12 cellular contexts compared by ENCODE assay signal in the genomic region with DNA sequence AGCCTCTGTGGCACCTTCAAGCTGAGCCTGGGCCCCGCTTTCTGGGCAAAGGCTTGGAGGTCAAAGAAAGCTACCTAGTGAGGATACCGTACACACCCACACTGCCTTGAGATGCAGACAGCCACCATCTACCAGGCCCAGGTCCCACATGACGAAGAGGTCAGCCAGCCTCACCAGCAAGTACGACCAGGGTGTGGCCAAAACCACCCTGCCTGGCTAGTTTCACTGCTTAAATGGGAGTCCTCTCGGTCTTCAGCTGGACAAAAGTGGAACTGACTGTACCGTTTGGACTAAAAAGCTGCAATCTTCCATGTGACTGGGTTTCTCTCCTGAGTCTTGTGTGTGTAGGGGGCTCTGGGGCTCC. TPM values are rescaled to one million over a fixed set of nuclear protein-coding genes. Genes with fewer than 3 reads are reported as not detected.
DNase-seq lines count a peak whose midpoint lies in the region; ATAC-seq and TF ChIP-seq lines count a peak whose summit lies in the region.
"Had no signal": no experiment of that assay in that cellular context is flagged by ENCODE, and none has a peak within 500 bp of the region (broad histone marks: within the 10 kb centered on the region; RNA-seq: fewer than 3 reads in every experiment).

No MANE protein-coding gene starts in this region.

- no peaks in the 10 kb centered on the region for H3K27me3 Mint-ChIP-seq in type B pancreatic cell
- H3K27me3 Mint-ChIP-seq in activated CD8-positive, alpha-beta memory T cell treated with anti-CD3 and anti-CD28 coated beads, Interleukin-2, amount 10 ng/mL, durations not matched to agents 7 days and 5 days = no peaks in the 10 kb centered on the region

- H4K20me1 ChIP-seq in IMR-90 (ENCODE audit: insufficient read depth, low read length) = no peaks in the 10 kb centered on the region

- peak overlapping the region; percentile 8 for H3K18ac ChIP-seq in IMR-90 (ENCODE audit: low read depth, low read length)

- H3K9me3 Mint-ChIP-seq in type B pancreatic cell = no peaks in the 10 kb centered on the region
- no peaks in the 10 kb centered on the region for H3K9me3 Mint-ChIP-seq in activated CD8-positive, alpha-beta memory T cell treated with anti-CD3 and anti-CD28 coated beads, Interleukin-2, amount 10 ng/mL, durations not matched to agents 7 days and 5 days (ENCODE audit: low read depth)
- H3K9me3 Mint-ChIP-seq: neural crest cell had no signal

- peak overlapping the region; percentile 69 to 79 for H4K8ac ChIP-seq in IMR-90 (ENCODE audit: low read depth in 2 of 2, low read length in 2 of 2)

- peak overlapping the region; percentile 57 for H3K27ac ChIP-seq in IMR-90 (ENCODE audit: insufficient read depth, low read length)
- H3K27ac ChIP-seq in lower lobe of right lung = peak overlapping the region; percentile 53

- no peak overlapping the region for H3K56ac ChIP-seq in IMR-90 (ENCODE audit: extremely low read depth, insufficient read depth, low read length)

- H3K23ac ChIP-seq in IMR-90 (ENCODE audit: low read depth, low read length) = peak overlapping the region; percentile 7; the same call in 1 of the 2 replicates

- POLR2A ChIA-PET in IMR-90 (lab: Charles Lee; ENCODE audit: unreplicated experiment) = no interaction called here

- H3K36me3 ChIP-seq in IMR-90 (ENCODE audit: control insufficient read depth, insufficient read depth, low read length) = peaks cover 9% of the 10 kb centered on the region
- H3K36me3 ChIP-seq in lower lobe of right lung = peaks cover 77% of the 10 kb centered on the region

- H3K9me3 ChIP-seq in IMR-90 (ENCODE audit: control insufficient read depth, insufficient read depth, low read length) = no peaks in the 10 kb centered on the region
- H3K9me3 ChIP-seq in lower lobe of right lung = no peaks in the 10 kb centered on the region
- H3K9me3 ChIP-seq: gastrocnemius medialis had no signal

- peak overlapping the region; percentile 80 for H4K91ac ChIP-seq in IMR-90 (ENCODE audit: insufficient read depth, low read depth, low read length)

- peak overlapping the region; percentile 66 for H3K27ac Mint-ChIP-seq in type B pancreatic cell
- H3K27ac Mint-ChIP-seq in activated CD8-positive, alpha-beta memory T cell treated with anti-CD3 and anti-CD28 coated beads, Interleukin-2, amount 10 ng/mL, durations not matched to agents 7 days and 5 days = no peak overlapping the region

- no peak for TF ChIP-seq RAD21 in IMR-90 (IDR thresholded peaks at IDR 0.05; ENCODE audit: low read length)

- H4K5ac ChIP-seq in IMR-90 (ENCODE audit: low read depth, low read length) = peak overlapping the region; percentile 9; the same call in 1 of the 2 replicates

- H3K14ac ChIP-seq in IMR-90 (replicated peaks; ENCODE audit: low read depth, low read length) = peak overlapping the region; percentile 20; the same call in 1 of the 2 replicates

- peaks cover 5% of the 10 kb centered on the region for H3K36me3 Mint-ChIP-seq in type B pancreatic cell
- peaks cover 22% of the 10 kb centered on the region for H3K36me3 Mint-ChIP-seq in activated CD8-positive, alpha-beta memory T cell treated with anti-CD3 and anti-CD28 coated beads, Interleukin-2, amount 10 ng/mL, durations not matched to agents 7 days and 5 days

- peaks cover 0 to 32% of the 10 kb centered on the region in 2 experiments; a peak in 2 of 4 replicates for H3K79me1 ChIP-seq in IMR-90 (ENCODE audit: low read depth in 1 of 2, low read length in 2 of 2)

- in situ Hi-C loops in IMR-90 (cut with MboI; ENCODE audit: low sequenced_read_pairs) = no loop called here

- H3K4me1 Mint-ChIP-seq in type B pancreatic cell (ENCODE audit: unreplicated experiment) = peaks cover 22% of the 10 kb centered on the region
- H3K4me1 Mint-ChIP-seq in activated CD8-positive, alpha-beta memory T cell treated with anti-CD3 and anti-CD28 coated beads, Interleukin-2, amount 10 ng/mL, durations not matched to agents 7 days and 5 days = peaks cover 3% of the 10 kb centered on the region

- dilution Hi-C loops in IMR-90 (cut with HindIII; ENCODE audit: low sequenced_read_pairs, unreplicated experiment) = no loop called here

- no TSS peak for BruUV-seq in IMR-90 (replicated peaks; lab: Mats Ljungman, UMichigan)

- CTCF ChIA-PET in IMR-90 (lab: Yijun Ruan, JAX) = interaction anchor here (1.8 kb wide), 1 partner anchor 9 kb away, joined by 13 read pairs; no protein-coding TSS in a partner anchor
- CTCF ChIA-PET in activated CD8-positive, alpha-beta memory T cell treated with anti-CD3 and anti-CD28 coated beads, Interleukin-2, amount 10 ng/mL, durations not matched to agents 7 days and 5 days (lab: Charles Lee) = interaction anchor here (2.6 kb wide), 1 partner anchor 9 kb away, joined by 10 read pairs; no protein-coding TSS in a partner anchor

- H3K4me2 ChIP-seq in IMR-90 (ENCODE audit: low read depth, low read length) = no peak overlapping the region

- TF ChIP-seq CTCF in IMR-90 (conservative IDR thresholded peaks at IDR 0.05; ENCODE audit: low read depth, low read length) (no peak), epithelial cell of esophagus (IDR thresholded peaks at IDR 0.05; ENCODE audit: insufficient read depth, low read depth, low read length, missing control alignments) (no peak), lower lobe of right lung (IDR thresholded peaks at IDR 0.05) (no peak), type B pancreatic cell (conservative IDR thresholded peaks at IDR 0.05) (no peak)

- peak overlapping the region; percentile 22 for H2BK5ac ChIP-seq in IMR-90 (ENCODE audit: low read depth, low read length, poor library complexity, severe bottlenecking)

- H2BK20ac ChIP-seq in IMR-90 (ENCODE audit: low read depth, low read length) = peak overlapping the region; percentile 44; the same call in 1 of the 2 replicates

- H3K4me3 ChIP-seq in IMR-90 (ENCODE audit: insufficient read depth, low read depth, low read length) (no peak overlapping the region), epithelial cell of esophagus (ENCODE audit: low read length) (no peak overlapping the region), lower lobe of right lung (no peak overlapping the region)
- H3K4me3 ChIP-seq: gastrocnemius medialis had no signal

- H2AFZ ChIP-seq in IMR-90 (replicated peaks; ENCODE audit: low read length, poor library complexity) = peak overlapping the region; percentile 84

- peak overlapping the region; percentile 84 for H3K4ac ChIP-seq in IMR-90 (ENCODE audit: low read depth, low read length)

- H2BK120ac ChIP-seq in IMR-90 (ENCODE audit: low read depth, low read length) = peak overlapping the region; percentile 66

- 73% methylated on average over 3 of the region's 6 CpGs; no CpG with 5 or more reads in 1 of the 2 experiments for WGBS in IMR-90 (ENCODE audit: extremely low coverage in 2 of 2, insufficient read length in 1 of 2), 2 experiments

- peak; percentile 17; the same call in 1 of the 2 replicates for ATAC-seq in IMR-90 (ENCODE audit: low read depth)
- ATAC-seq in lower lobe of right lung = peak; percentile 62 to 68
- ATAC-seq in activated CD8-positive, alpha-beta memory T cell treated with anti-CD3 and anti-CD28 coated beads, Interleukin-2, amount 10 ng/mL, durations not matched to agents 7 days and 5 days = no peak
- no peak for ATAC-seq in GM21737 (IDR thresholded peaks at IDR 0.05; ENCODE audit: unreplicated experiment)
- ATAC-seq: gastrocnemius medialis, HCT116 had no signal

- no peak overlapping the region for H3K9ac ChIP-seq in IMR-90 (ENCODE audit: low read depth, low read length)

- intact Hi-C loops in IMR-90 (cut with micrococcal nuclease) = no loop called here
- intact Hi-C loops in lower lobe of right lung (cut with DNase I) = no loop called here

- no peaks in the 10 kb centered on the region for H3K27me3 ChIP-seq in IMR-90 (ENCODE audit: control insufficient read depth, insufficient read depth, low read length)
- H3K27me3 ChIP-seq in lower lobe of right lung (ENCODE audit: low read depth) = no peaks in the 10 kb centered on the region
- H3K27me3 ChIP-seq: gastrocnemius medialis had no signal

- peaks cover 13% of the 10 kb centered on the region for H3K9me1 ChIP-seq in IMR-90 (ENCODE audit: insufficient read depth, low read length)

- H3K4me1 ChIP-seq in IMR-90 (ENCODE audit: control insufficient read depth, insufficient read depth, low read length) (peaks cover 27% of the 10 kb centered on the region), lower lobe of right lung (peaks cover 23% of the 10 kb centered on the region)

- H2AK9ac ChIP-seq in IMR-90 (replicated peaks; ENCODE audit: low read depth, low read length, poor library complexity) = peak overlapping the region; percentile 91

- DNase-seq in IMR-90 (no peak), epithelial cell of esophagus (ENCODE audit: low read depth) (peak; percentile 66), lower lobe of right lung (peak; percentile 67), type B pancreatic cell (ENCODE audit: extremely low spot score, unreplicated experiment) (no peak), medulla oblongata (ENCODE audit: extremely low spot score) (no peak)
- DNase-seq in activated naive CD4-positive, alpha-beta T cell treated with anti-CD3 and anti-CD28 coated beads, Interleukin-2, amount 50 U/mL, for 16 hours = no peak
- DNase-seq in activated CD8-positive, alpha-beta memory T cell treated with anti-CD3 and anti-CD28 coated beads, Interleukin-2, amount 10 ng/mL, durations not matched to agents 7 days and 5 days = no peak
- DNase-seq: gastrocnemius medialis, NCI-H2107 had no signal

- no peak for TF ChIP-seq POLR2A in IMR-90 (IDR thresholded peaks at IDR 0.05; ENCODE audit: low read depth, low read length)

- H3K4me3 Mint-ChIP-seq in type B pancreatic cell = no peak overlapping the region
- H3K4me3 Mint-ChIP-seq in activated CD8-positive, alpha-beta memory T cell treated with anti-CD3 and anti-CD28 coated beads, Interleukin-2, amount 10 ng/mL, durations not matched to agents 7 days and 5 days = no peak overlapping the region
- H3K4me3 Mint-ChIP-seq: neural crest cell had no signal

- H2AK5ac ChIP-seq in IMR-90 (ENCODE audit: low read depth, low read length) = peak overlapping the region; percentile 92

- H2BK15ac ChIP-seq in IMR-90 (ENCODE audit: low read depth, low read length) = peak overlapping the region; percentile 97; the same call in 1 of the 3 replicates

RNA-seq across cellular contexts. Expression of gene VASN, which starts 21.6 kb away (rescaled TPM):
- total RNA-seq in IMR-90 (2012; rRNA removed) (9.3 and 10.3 TPM in 2 replicates), lower lobe of right lung (17.4 TPM), type B pancreatic cell (ENCODE audit: low replicate concordance) (9.7 and 29.0 TPM in 2 replicates)
- 83.8 and 87.2 TPM in 2 replicates for polyA plus RNA-seq in IMR-90 (2012; rRNA removed)
- polyA plus RNA-seq in IMR-90 (2012; cell fraction: cytosol; rRNA removed) = 83.6 and 183 TPM in 2 replicates
- 42.8 and 134 TPM in 2 replicates for polyA plus RNA-seq in IMR-90 (2012; cell fraction: nucleus; rRNA removed; ENCODE audit: low replicate concordance)
- total RNA-seq in activated CD8-positive, alpha-beta memory T cell treated with anti-CD3 and anti-CD28 coated beads, Interleukin-2, amount 10 ng/mL, durations not matched to agents 7 days and 5 days = not detected

RNA-seq across cellular contexts. Expression of gene CORO7, which starts 23.2 kb away (rescaled TPM):
- 6.3 and 7.8 TPM in 2 replicates for total RNA-seq in IMR-90 (2012; rRNA removed)
- polyA plus RNA-seq in IMR-90 (2012; rRNA removed) = 23.6 and 26.7 TPM in 2 replicates
- 4.2 and 9.3 TPM in 2 replicates for polyA plus RNA-seq in IMR-90 (2012; cell fraction: cytosol; rRNA removed)
- polyA plus RNA-seq in IMR-90 (2012; cell fraction: nucleus; rRNA removed; ENCODE audit: low replicate concordance) = 135 and 301 TPM in 2 replicates
- total RNA-seq in lower lobe of right lung = 58.5 TPM
- total RNA-seq in type B pancreatic cell (ENCODE audit: low replicate concordance) = 32.3 and 41.4 TPM in 2 replicates
- total RNA-seq in activated CD8-positive, alpha-beta memory T cell treated with anti-CD3 and anti-CD28 coated beads, Interleukin-2, amount 10 ng/mL, durations not matched to agents 7 days and 5 days = 100 to 1,000 TPM; 142 to 246 TPM

RNA-seq across cellular contexts. Expression of gene DNAJA3, which starts 32.4 kb away (rescaled TPM):
- total RNA-seq in IMR-90 (2012; rRNA removed) (36.9 and 38.0 TPM in 2 replicates), lower lobe of right lung (34.6 TPM), type B pancreatic cell (ENCODE audit: low replicate concordance) (43.9 and 46.5 TPM in 2 replicates)
- 40.2 TPM in 2 replicates for polyA plus RNA-seq in IMR-90 (2012; rRNA removed)
- polyA plus RNA-seq in IMR-90 (2012; cell fraction: cytosol; rRNA removed) = 28.2 and 36.0 TPM in 2 replicates
- polyA plus RNA-seq in IMR-90 (2012; cell fraction: nucleus; rRNA removed; ENCODE audit: low replicate concordance) = 75.3 and 86.2 TPM in 2 replicates
- 10 to 100 TPM; 64.0 to 68.7 TPM for total RNA-seq in activated CD8-positive, alpha-beta memory T cell treated with anti-CD3 and anti-CD28 coated beads, Interleukin-2, amount 10 ng/mL, durations not matched to agents 7 days and 5 days

RNA-seq across cellular contexts. Expression of gene PAM16, which starts 42.1 kb away (rescaled TPM):
- total RNA-seq in IMR-90 (2012; rRNA removed) = 17.9 and 25.6 TPM in 2 replicates
- 48.4 and 69.5 TPM in 2 replicates for polyA plus RNA-seq in IMR-90 (2012; rRNA removed)
- polyA plus RNA-seq in IMR-90 (2012; cell fraction: cytosol; rRNA removed) = 84.0 and 105 TPM in 2 replicates
- polyA plus RNA-seq in IMR-90 (2012; cell fraction: nucleus; rRNA removed; ENCODE audit: low replicate concordance) = 70.0 and 101 TPM in 2 replicates
- 40.0 TPM for total RNA-seq in lower lobe of right lung
- 30.5 and 39.3 TPM in 2 replicates for total RNA-seq in type B pancreatic cell (ENCODE audit: low replicate concordance)
- 10 to 100 TPM; 47.5 to 49.4 TPM for total RNA-seq in activated CD8-positive, alpha-beta memory T cell treated with anti-CD3 and anti-CD28 coated beads, Interleukin-2, amount 10 ng/mL, durations not matched to agents 7 days and 5 days

Comparison
In these comparisons a context has a peak if more than half of its experiments do, and no peak if none do; other contexts are left out.
1. ATAC-seq: peak in IMR-90 (single experiment) and lower lobe of right lung (2 of 2); none in activated CD8-positive, alpha-beta memory T cell treated with anti-CD3 and anti-CD28 coated beads, Interleukin-2, amount 10 ng/mL, durations not matched to agents 7 days and 5 days (single experiment) and GM21737 (single experiment).
2. DNase-seq: peak in epithelial cell of esophagus (single experiment) and lower lobe of right lung (single experiment); none in IMR-90 (single experiment), type B pancreatic cell (single experiment), activated naive CD4-positive, alpha-beta T cell treated with anti-CD3 and anti-CD28 coated beads, Interleukin-2, amount 50 U/mL, for 16 hours (single experiment), activated CD8-positive, alpha-beta memory T cell treated with anti-CD3 and anti-CD28 coated beads, Interleukin-2, amount 10 ng/mL, durations not matched to agents 7 days and 5 days (single experiment) and medulla oblongata (single experiment).